8 cellular contexts compared by ENCODE assay signal in the genomic region with DNA sequence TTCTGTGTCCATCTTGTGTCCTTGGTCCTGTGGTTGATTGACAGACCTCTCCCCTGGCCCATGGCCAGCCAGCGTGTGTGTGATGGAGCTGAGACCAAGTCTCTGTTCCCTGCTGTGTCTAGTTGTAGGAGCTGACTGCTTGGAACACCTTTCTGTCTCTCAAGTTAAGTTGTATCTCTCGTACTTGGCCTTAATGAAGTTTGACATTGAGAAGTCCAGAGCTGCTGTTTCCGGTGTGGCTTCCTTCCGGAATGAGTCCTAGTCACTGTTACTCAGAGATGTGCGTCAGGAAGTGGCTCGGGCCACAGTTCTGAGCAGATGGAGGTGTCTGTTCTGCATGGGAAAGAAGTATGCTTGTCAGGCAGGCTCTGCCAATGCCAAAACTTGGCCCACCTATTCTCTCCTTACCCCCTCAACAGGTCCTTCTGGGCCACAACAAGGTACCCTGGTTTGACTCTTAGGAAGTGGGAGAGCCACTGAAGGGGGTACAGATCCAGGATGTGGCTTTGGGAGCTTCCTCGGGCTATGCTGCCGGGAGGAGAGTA. TPM values are rescaled to one million over a fixed set of nuclear protein-coding genes. Genes with fewer than 3 reads are reported as not detected.
DNase-seq lines count a peak whose midpoint lies in the region; ATAC-seq, FAIRE-seq and TF ChIP-seq lines count a peak whose summit lies in the region.

No MANE protein-coding gene starts in this region.

- peak; percentile 9 for DNase-seq in NCI-H460 (ENCODE audit: extremely low read depth, low read depth)
- peak; percentile 77 for DNase-seq in activated CD8-positive, alpha-beta memory T cell treated with anti-CD3 and anti-CD28 coated beads, Interleukin-2, amount 50 U/mL, for 48 hours
- peak; percentile 75 for DNase-seq in fibroblast of villous mesenchyme (ENCODE audit: low read depth)
- peak; percentile 57 for DNase-seq in small intestine

- H3K9me3 ChIP-seq in small intestine (ENCODE audit: control insufficient read depth, low read depth), result no peaks in the 10 kb centered on the region

- no peaks in the 10 kb centered on the region for H3K27me3 ChIP-seq in small intestine (ENCODE audit: control insufficient read depth in 2 of 2, insufficient read depth in 2 of 2, low read length in 2 of 2)

- no peaks in the 10 kb centered on the region for H3K36me3 ChIP-seq in small intestine (ENCODE audit: control insufficient read depth in 2 of 2, insufficient read depth in 2 of 2, low read length in 2 of 2)

- no peak overlapping the region for H3K4me3 ChIP-seq in fibroblast of villous mesenchyme (ENCODE audit: low read depth, low read length)
- H3K4me3 ChIP-seq in small intestine (ENCODE audit: low read depth in 1 of 2, low read length in 2 of 2), result peak overlapping the region in 1 of 2 donors; percentile 6

- WGBS in small intestine, 3 donors, result 43 to 74% (median 58%) methylated on average over 8 of the region's 8 CpGs

- H3K27ac ChIP-seq in small intestine (ENCODE audit: low read depth in 1 of 2, low read length in 1 of 2), result peak overlapping the region; percentile 63 to 91

- ATAC-seq in GM18861 (IDR thresholded peaks at IDR 0.05; ENCODE audit: unreplicated experiment) (peak; percentile 28), GM21367 (IDR thresholded peaks at IDR 0.05; ENCODE audit: unreplicated experiment) (no peak), HG03439 (IDR thresholded peaks at IDR 0.05; ENCODE audit: unreplicated experiment) (no peak), HG03139 (IDR thresholded peaks at IDR 0.05; ENCODE audit: unreplicated experiment) (no peak)

- no peak for FAIRE-seq in small intestine (lab: Jason Lieb, UNC)

- peaks cover 2 to 30% of the 10 kb centered on the region in 2 donors for H3K4me1 ChIP-seq in small intestine (ENCODE audit: control insufficient read depth in 2 of 2, insufficient read depth in 1 of 2, low read depth in 1 of 2, low read length in 1 of 2)

- TF ChIP-seq CTCF in fibroblast of villous mesenchyme (IDR thresholded peaks at IDR 0.05; ENCODE audit: insufficient read depth, low read depth, low read length), result no peak

RNA-seq across cellular contexts. Expression of a gene that starts 54.3 kb away (rescaled TPM):
- 28.2 and 31.3 TPM in 2 replicates for total RNA-seq in NCI-H460 (2014; rRNA removed; shearing (Covaris generic))
- polyA plus RNA-seq in NCI-H460 (2014; cell fraction: nucleus; rRNA removed), result 26.7 and 27.3 TPM in 2 replicates
- 44.5 and 57.0 TPM in 2 replicates for total RNA-seq in fibroblast of villous mesenchyme
- polyA plus RNA-seq in small intestine, result 10 to 100 TPM; 25.9 to 36.5 (median 29.5) TPM

RNA-seq across cellular contexts. Expression of a gene that starts 55.6 kb away (rescaled TPM):
- 2.2 and 3.2 TPM in 2 replicates for total RNA-seq in NCI-H460 (2014; rRNA removed; shearing (Covaris generic))
- 2.4 and 6.9 TPM in 2 replicates for polyA plus RNA-seq in NCI-H460 (2014; cell fraction: nucleus; rRNA removed)
- total RNA-seq in fibroblast of villous mesenchyme, result 1.3 and 2.3 TPM in 2 replicates
- 1 to 10 TPM; 1.9 to 3.4 (median 2.0) TPM for polyA plus RNA-seq in small intestine

RNA-seq across cellular contexts. Expression of a gene that starts 56.2 kb away (rescaled TPM):
- 134 and 136 TPM in 2 replicates for total RNA-seq in NCI-H460 (2014; rRNA removed; shearing (Covaris generic))
- 74.0 and 81.4 TPM in 2 replicates for polyA plus RNA-seq in NCI-H460 (2014; cell fraction: nucleus; rRNA removed)
- total RNA-seq in fibroblast of villous mesenchyme, result 199 and 205 TPM in 2 replicates
- polyA plus RNA-seq in small intestine, result 100 to 1,000 TPM; 337 to 344 (median 341) TPM

Comparison
In these comparisons a context has a peak if more than half of its experiments do, and no peak if none do; other contexts are left out.
1. DNase-seq: peak in every context shown above with its lines; median percentile 77 in activated CD8-positive, alpha-beta memory T cell treated with anti-CD3 and anti-CD28 coated beads, Interleukin-2, amount 50 U/mL, for 48 hours; 75 in fibroblast of villous mesenchyme; 57 in small intestine; 9 in NCI-H460.